In genomic region chr19:42273407-42274064, GRCh38 we compare ENCODE assay signal across 18 cellular contexts. TPM values are rescaled to one million over a fixed set of nuclear protein-coding genes. Genes with fewer than 3 reads are reported as not detected.
DNase-seq lines count a peak whose midpoint lies in the region; ATAC-seq, FAIRE-seq and TF ChIP-seq lines count a peak whose summit lies in the region.
"Had no signal": no experiment of that assay in that cellular context is flagged by ENCODE, and none has a peak within 500 bp of the region (broad histone marks: within the 10 kb centered on the region; RNA-seq: fewer than 3 reads in every experiment).

No MANE protein-coding gene starts in this region.

- peaks cover 73% of the 10 kb centered on the region for H3K4me1 ChIP-seq in left ventricle myocardium inferior
- peaks cover 20 to 26% of the 10 kb centered on the region in 2 donors for H3K4me1 ChIP-seq in kidney (ENCODE audit: control insufficient read depth in 1 of 2, insufficient read depth in 1 of 2, low read depth in 1 of 2, low read length in 2 of 2)
- H3K4me1 ChIP-seq in upper lobe of right lung: peaks cover 53% of the 10 kb centered on the region

- H3K9ac ChIP-seq in kidney (ENCODE audit: low read length in 2 of 2): no peak overlapping the region

- no peaks in the 10 kb centered on the region for H3K9me3 Mint-ChIP-seq in activated T-helper 17 cell treated with anti-CD3 and anti-CD28 coated beads, Interleukin-2, amount 50 U/mL, for 72 hours
- H3K9me3 Mint-ChIP-seq: CD4-positive, alpha-beta memory T cell had no signal

- H3K4me3 ChIP-seq in left ventricle myocardium inferior: no peak overlapping the region
- H3K4me3 ChIP-seq in kidney (ENCODE audit: low read length in 2 of 2): no peak overlapping the region
- no peak overlapping the region for H3K4me3 ChIP-seq in upper lobe of right lung

- H3K27me3 ChIP-seq in left ventricle myocardium inferior (ENCODE audit: low read depth) (no peaks in the 10 kb centered on the region), upper lobe of right lung (no peaks in the 10 kb centered on the region)

- H3K36me3 ChIP-seq in left ventricle myocardium inferior: peaks cover 32% of the 10 kb centered on the region
- peaks cover 6 to 17% of the 10 kb centered on the region in 2 donors for H3K36me3 ChIP-seq in kidney (ENCODE audit: control insufficient read depth in 1 of 2, insufficient read depth in 2 of 2, low read length in 2 of 2)
- peaks cover 34% of the 10 kb centered on the region for H3K36me3 ChIP-seq in upper lobe of right lung

- H3K27ac ChIP-seq in left ventricle myocardium inferior (replicated peaks): no peak overlapping the region
- H3K27ac ChIP-seq in kidney (ENCODE audit: low read depth in 2 of 2, low read length in 2 of 2): no peak overlapping the region
- no peak overlapping the region for H3K27ac ChIP-seq in upper lobe of right lung

- intact Hi-C loops in left cardiac atrium (cut with DNase I) (no loop called here), left ventricle myocardium inferior (cut with micrococcal nuclease) (no loop called here), kidney (cut with DNase I) (no loop called here), upper lobe of right lung (cut with DNase I) (no loop called here)

- peaks cover 32% of the 10 kb centered on the region for H3K4me1 Mint-ChIP-seq in activated T-helper 17 cell treated with anti-CD3 and anti-CD28 coated beads, Interleukin-2, amount 50 U/mL, for 72 hours

- no peaks in the 10 kb centered on the region for H3K27me3 Mint-ChIP-seq in activated T-helper 17 cell treated with anti-CD3 and anti-CD28 coated beads, Interleukin-2, amount 50 U/mL, for 72 hours
- H3K27me3 Mint-ChIP-seq: CD4-positive, alpha-beta memory T cell had no signal

- DNase-seq in left cardiac atrium (peak; percentile 22), left ventricle myocardium inferior (no peak), kidney (peak; percentile 72), upper lobe of right lung (peak; percentile 67), HPDE6-E6E7 (ENCODE audit: extremely low spot score) (no peak), CD1c-positive myeloid dendritic cell (ENCODE audit: extremely low spot score) (no peak)
- DNase-seq: ACHN, DND-41, GDM1, GOT3, NCI-H1417 treated with DMSO at 0.1 percent for 48 hours, NCI-H2029 treated with DMSO at 0.1 percent for 48 hours, NCI-H510A, NCI-H82 had no signal

- no peak for FAIRE-seq in kidney (lab: Jason Lieb, UNC)

- no peak overlapping the region for H3K27ac Mint-ChIP-seq in activated T-helper 17 cell treated with anti-CD3 and anti-CD28 coated beads, Interleukin-2, amount 50 U/mL, for 72 hours

- ATAC-seq in left cardiac atrium (no peak), upper lobe of right lung (no peak), HG03196 (IDR thresholded peaks at IDR 0.05; ENCODE audit: unreplicated experiment) (no peak)
- ATAC-seq in activated T-helper 17 cell treated with anti-CD3 and anti-CD28 coated beads, Interleukin-2, amount 50 U/mL, for 72 hours (replicated peaks): no peak
- ATAC-seq: Panc1 had no signal

- H3K36me3 Mint-ChIP-seq in activated T-helper 17 cell treated with anti-CD3 and anti-CD28 coated beads, Interleukin-2, amount 50 U/mL, for 72 hours (ENCODE audit: low read depth): peaks cover 52% of the 10 kb centered on the region

- no peak for TF ChIP-seq CTCF in left ventricle myocardium inferior (IDR thresholded peaks at IDR 0.05; ENCODE audit: borderline replicate concordance)
- no peak for TF ChIP-seq CTCF in kidney (IDR thresholded peaks at IDR 0.05; ENCODE audit: borderline replicate concordance, extremely low read depth, insufficient read depth)
- no peak for TF ChIP-seq CTCF in upper lobe of right lung (IDR thresholded peaks at IDR 0.05)

- H3K4me3 Mint-ChIP-seq in activated T-helper 17 cell treated with anti-CD3 and anti-CD28 coated beads, Interleukin-2, amount 50 U/mL, for 72 hours: peak overlapping the region; percentile 22
- H3K4me3 Mint-ChIP-seq: CD4-positive, alpha-beta memory T cell had no signal

- no peaks in the 10 kb centered on the region for H3K9me3 ChIP-seq in left ventricle myocardium inferior (replicated peaks)
- no peaks in the 10 kb centered on the region for H3K9me3 ChIP-seq in kidney (ENCODE audit: control insufficient read depth in 1 of 2, low read length in 2 of 2)
- no peaks in the 10 kb centered on the region for H3K9me3 ChIP-seq in upper lobe of right lung

RNA-seq across cellular contexts. Expression of gene CIC, which starts 4.5 kb away (rescaled TPM):
- total RNA-seq in left cardiac atrium (10 to 100 TPM; 34.7 to 42.1 TPM), left ventricle myocardium inferior (33.3 TPM), kidney (90.9 TPM), upper lobe of right lung (76.7 TPM)
- 100 to 1,000 TPM in 1 of 2 donors, 10 to 100 TPM in 1; 85.4 to 165 TPM for total RNA-seq in activated T-helper 17 cell treated with anti-CD3 and anti-CD28 coated beads, Interleukin-2, amount 50 U/mL, for 72 hours
- polyA plus RNA-seq in kidney (ENCODE audit: insufficient read depth, low read depth, low replicate concordance): 18.8 TPM

RNA-seq across cellular contexts. Expression of gene ERF, which starts 18.6 kb away (rescaled TPM):
- total RNA-seq in left cardiac atrium (10 to 100 TPM; 37.9 to 50.6 TPM), left ventricle myocardium inferior (33.5 TPM), kidney (61.2 TPM), upper lobe of right lung (53.9 TPM)
- 10 to 100 TPM; 44.8 to 49.7 TPM for total RNA-seq in activated T-helper 17 cell treated with anti-CD3 and anti-CD28 coated beads, Interleukin-2, amount 50 U/mL, for 72 hours
- polyA plus RNA-seq in kidney (ENCODE audit: insufficient read depth, low read depth, low replicate concordance): 31.1 TPM

RNA-seq across cellular contexts. Expression of gene PRR19, which starts 28.4 kb away (rescaled TPM):
- total RNA-seq in left cardiac atrium (under 1 TPM; 0.12 to 0.16 TPM), left ventricle myocardium inferior (not detected), kidney (0.47 TPM), upper lobe of right lung (0.52 TPM)
- total RNA-seq in activated T-helper 17 cell treated with anti-CD3 and anti-CD28 coated beads, Interleukin-2, amount 50 U/mL, for 72 hours: 1 to 10 TPM; 1.3 to 1.4 TPM
- polyA plus RNA-seq in kidney (ENCODE audit: insufficient read depth, low read depth, low replicate concordance): 0.71 TPM

RNA-seq across cellular contexts. Expression of gene PAFAH1B3, which starts 28.9 kb away (rescaled TPM):
- total RNA-seq in left cardiac atrium (1 to 10 TPM; 4.1 to 6.2 TPM), left ventricle myocardium inferior (2.1 TPM), kidney (22.0 TPM), upper lobe of right lung (13.2 TPM)
- total RNA-seq in activated T-helper 17 cell treated with anti-CD3 and anti-CD28 coated beads, Interleukin-2, amount 50 U/mL, for 72 hours: 10 to 100 TPM; 42.0 to 60.2 TPM
- 38.3 TPM for polyA plus RNA-seq in kidney (ENCODE audit: insufficient read depth, low read depth, low replicate concordance)

RNA-seq across cellular contexts. Expression of gene GSK3A, which starts 31.1 kb away (rescaled TPM):
- total RNA-seq in left cardiac atrium (10 to 100 TPM; 31.7 to 34.4 TPM), left ventricle myocardium inferior (37.6 TPM), kidney (39.2 TPM), upper lobe of right lung (38.7 TPM)
- 10 to 100 TPM; 30.3 to 47.2 TPM for total RNA-seq in activated T-helper 17 cell treated with anti-CD3 and anti-CD28 coated beads, Interleukin-2, amount 50 U/mL, for 72 hours
- polyA plus RNA-seq in kidney (ENCODE audit: insufficient read depth, low read depth, low replicate concordance): 57.3 TPM

Comparison
In these comparisons a context has a peak if more than half of its experiments do, and no peak if none do; other contexts are left out.
1. DNase-seq: peak in left cardiac atrium (single experiment), kidney (single experiment) and upper lobe of right lung (single experiment); none in left ventricle myocardium inferior (single experiment), HPDE6-E6E7 (single experiment) and CD1c-positive myeloid dendritic cell (single experiment).